8 cellular contexts compared by ENCODE assay signal in the genomic region with DNA sequence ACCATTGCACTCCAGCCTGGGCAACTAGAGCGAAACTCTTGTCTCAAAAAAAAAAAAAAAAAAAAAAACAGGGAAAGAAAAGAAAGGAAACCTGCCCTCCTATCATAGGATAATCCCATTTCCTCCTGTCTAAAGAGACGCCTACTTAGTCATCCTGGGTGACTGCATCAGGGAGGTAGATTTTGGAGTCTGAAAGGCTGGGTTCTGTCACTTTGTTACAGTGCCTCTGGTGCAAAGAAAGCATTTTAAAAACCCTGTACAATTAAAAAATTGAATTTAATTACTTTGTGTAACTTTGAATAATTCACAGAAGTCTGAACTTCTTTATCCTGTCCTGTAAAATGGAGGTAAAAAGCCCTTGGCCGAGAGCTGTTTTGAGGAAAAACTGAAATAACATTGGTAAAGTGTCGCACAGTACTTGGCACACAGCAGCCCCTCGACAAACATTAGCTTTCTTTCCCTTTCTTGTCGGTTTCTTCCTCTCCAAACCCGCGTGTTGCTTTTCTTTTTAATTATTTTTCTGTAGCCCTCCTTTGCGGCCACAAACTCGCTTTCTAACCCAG. TPM values are rescaled to one million over a fixed set of nuclear protein-coding genes. Genes with fewer than 3 reads are reported as not detected.
DNase-seq lines count a peak whose midpoint lies in the region; ATAC-seq and TF ChIP-seq lines count a peak whose summit lies in the region.

No MANE protein-coding gene starts in this region.

- H3K36me3 ChIP-seq in endocrine pancreas (ENCODE audit: control insufficient read depth, insufficient read depth, low read length) = no peaks in the 10 kb centered on the region
- no peaks in the 10 kb centered on the region for H3K36me3 ChIP-seq in neural cell (ENCODE audit: insufficient read depth, low read length)

- ATAC-seq in GM21723 (IDR thresholded peaks at IDR 0.05; ENCODE audit: unreplicated experiment) (peak; percentile 3), GM18868 (IDR thresholded peaks at IDR 0.05; ENCODE audit: unreplicated experiment) (no peak)

- H4K20me1 ChIP-seq in neural cell (ENCODE audit: insufficient read depth) = no peaks in the 10 kb centered on the region

- TF ChIP-seq RAD21 in neural cell (conservative IDR thresholded peaks at IDR 0.05) = no peak

- H3K27ac ChIP-seq in neural cell (ENCODE audit: low read length) = no peak overlapping the region

- H3K4me1 ChIP-seq in endocrine pancreas (ENCODE audit: control insufficient read depth, insufficient read depth, low read length) = peaks cover 3% of the 10 kb centered on the region

- no peaks in the 10 kb centered on the region for H3F3A ChIP-seq in neural cell (ENCODE audit: insufficient read depth, low read length, poor library complexity, severe bottlenecking)

- H3K79me2 ChIP-seq in neural cell (replicated peaks; ENCODE audit: insufficient read depth, low read length) = peaks cover 3% of the 10 kb centered on the region

- H3K4me3 ChIP-seq in endocrine pancreas (ENCODE audit: control insufficient read depth, insufficient read depth, low read length) (peak overlapping the region; percentile 66), neural cell (ENCODE audit: low read length) (peak overlapping the region; percentile 86)

- H3K9ac ChIP-seq in endocrine pancreas (ENCODE audit: control insufficient read depth, insufficient read depth, low read length) (peak overlapping the region; percentile 5), neural cell (ENCODE audit: low read length) (peak overlapping the region; percentile 64)

- no peaks in the 10 kb centered on the region for H3K9me2 ChIP-seq in neural cell (ENCODE audit: insufficient read depth, low read length)

- peak overlapping the region; percentile 43 for H2AFZ ChIP-seq in neural cell (ENCODE audit: low read depth, low read length)

- no peaks in the 10 kb centered on the region for H3K27me3 ChIP-seq in endocrine pancreas (ENCODE audit: control insufficient read depth, insufficient read depth, low read length)
- H3K27me3 ChIP-seq in neural cell (ENCODE audit: insufficient read depth, low read depth, low read length) = no peaks in the 10 kb centered on the region

- no peak for TF ChIP-seq CTCF in neural cell (IDR thresholded peaks at IDR 0.05; ENCODE audit: poor library complexity, severe bottlenecking)

- peak; percentile 55 for DNase-seq in OCI-M1 (lab: John Stamatoyannopoulos, UW)
- no peak for DNase-seq in DMS 273 (lab: John Stamatoyannopoulos, UW; ENCODE audit: unreplicated experiment)
- no peak for DNase-seq in GF-D8 (lab: John Stamatoyannopoulos, UW)
- DNase-seq in stimulated activated CD4-positive, alpha-beta T cell treated with anti-CD3 and anti-CD28 coated beads, Interleukin-12 subunit alpha, Interleukin-12 subunit beta, amount 100 ng/mL, for 4 hours = no peak

- H3K4me2 ChIP-seq in neural cell (ENCODE audit: low read length) = no peak overlapping the region

- no peak for TF ChIP-seq EP300 in neural cell (conservative IDR thresholded peaks at IDR 0.05; ENCODE audit: poor library complexity, severe bottlenecking)

- H3K9me3 ChIP-seq in endocrine pancreas (ENCODE audit: control insufficient read depth, low read length) (no peaks in the 10 kb centered on the region), neural cell (ENCODE audit: low read length) (no peaks in the 10 kb centered on the region)

TF ChIP-seq in neural cell, 6 proteins besides CTCF, POLR2A, EP300 and RAD21:
- TF ChIP-seq MXI1 (conservative IDR thresholded peaks at IDR 0.05; ENCODE audit: poor library complexity, severe bottlenecking) (no peak), REST (IDR thresholded peaks at IDR 0.05; ENCODE audit: borderline replicate concordance) (no peak), EZH2 (IDR thresholded peaks at IDR 0.05; ENCODE audit: borderline replicate concordance, insufficient read depth, low read length, poor library complexity, severe bottlenecking) (no peak), POLR2AphosphoS5 (IDR thresholded peaks at IDR 0.05) (no peak), TAF1 (IDR thresholded peaks at IDR 0.05; ENCODE audit: low read depth) (no peak), SMC3 (conservative IDR thresholded peaks at IDR 0.05; ENCODE audit: poor library complexity) (no peak)
TF ChIP-seq in neural cell: peak in this region for 0.

RNA-seq across cellular contexts. Expression of gene HDAC1, which starts 0.7 kb away (rescaled TPM):
- polyA plus RNA-seq in neural cell = 60.8 and 68.6 TPM in 2 replicates
- polyA minus RNA-seq in neural cell = 26.0 and 33.6 TPM in 2 replicates

RNA-seq across cellular contexts. Expression of gene LCK, which starts 40.2 kb away (rescaled TPM):
- polyA plus RNA-seq in neural cell = not detected in 2 replicates
- not detected in 2 replicates for polyA minus RNA-seq in neural cell

RNA-seq across cellular contexts. Expression of gene FAM167B, which starts 44.2 kb away (rescaled TPM):
- polyA plus RNA-seq in neural cell = not detected in 2 replicates
- polyA minus RNA-seq in neural cell = not detected in 2 replicates

RNA-seq across cellular contexts. Expression of gene MARCKSL1, which starts 44.8 kb away (rescaled TPM):
- polyA plus RNA-seq in neural cell = 694 and 739 TPM in 2 replicates
- 393 and 412 TPM in 2 replicates for polyA minus RNA-seq in neural cell
